In the genomic region with DNA sequence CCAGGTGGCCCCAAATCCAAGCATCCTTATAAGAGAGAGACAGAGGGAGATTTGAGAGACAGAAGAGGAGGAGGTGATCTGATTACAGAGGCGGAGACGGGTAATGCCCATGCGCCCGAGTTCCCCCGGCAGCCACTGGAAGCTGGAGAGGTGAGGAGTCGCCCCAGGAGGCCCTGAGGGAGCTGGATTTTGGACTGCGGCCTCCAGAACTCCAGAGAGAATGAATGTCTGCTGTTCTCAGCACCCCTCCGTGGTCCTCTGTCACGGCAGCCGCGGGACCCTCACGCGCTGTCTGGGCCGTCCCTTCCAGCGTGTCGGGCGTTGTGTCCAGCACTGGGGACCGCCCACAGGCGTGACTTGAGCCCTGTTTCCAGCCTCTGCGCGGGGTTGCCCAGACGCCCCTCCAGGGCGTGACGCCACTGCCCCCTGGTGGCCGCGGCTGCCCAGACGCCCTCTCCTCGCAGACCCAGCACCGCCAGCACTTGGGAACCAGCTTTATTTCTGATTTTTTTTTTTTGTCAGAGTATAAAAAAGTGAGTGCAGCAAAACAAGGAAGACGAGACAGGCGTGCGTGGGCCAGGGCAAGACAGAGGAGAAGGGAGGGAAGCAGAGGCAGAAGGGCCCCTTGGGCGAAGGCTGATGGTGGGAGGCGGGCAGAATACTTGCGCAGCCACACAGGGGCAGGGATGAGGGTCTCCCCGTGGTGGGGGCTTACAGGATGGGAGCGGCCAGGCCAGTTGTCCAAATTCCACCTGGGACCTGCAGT, we compare ENCODE assay signal across 8 cellular contexts. TPM values are rescaled to one million over a fixed set of nuclear protein-coding genes. Genes with fewer than 3 reads are reported as not detected.
A peak's percentile ranks its signal among the peaks of the same experiment; 100 is the strongest.
DNase-seq lines count a peak whose midpoint lies in the region; ATAC-seq and TF ChIP-seq lines count a peak whose summit lies in the region.

No MANE protein-coding gene starts in this region.

- H3K36me3 ChIP-seq in neural progenitor cell: no peaks in the 10 kb centered on the region

- H3F3A ChIP-seq in neural progenitor cell (ENCODE audit: low read depth): peaks cover 28% of the 10 kb centered on the region

- peak overlapping the region; percentile 41 for H3K4me3 ChIP-seq in neural progenitor cell

- ATAC-seq in foreskin keratinocyte (peak; percentile 69), HG03025 (IDR thresholded peaks at IDR 0.05; ENCODE audit: low FRiP score, unreplicated experiment) (no peak)

- peak overlapping the region; percentile 66 for H3K4me3 Mint-ChIP-seq in neural progenitor cell

- H3K4me1 ChIP-seq in foreskin keratinocyte: no peaks in the 10 kb centered on the region
- H3K4me1 ChIP-seq in neural progenitor cell: peaks cover 9% of the 10 kb centered on the region

- no peaks in the 10 kb centered on the region for H4K20me1 ChIP-seq in neural progenitor cell (ENCODE audit: low read depth)

- H3K36me3 Mint-ChIP-seq in neural progenitor cell: peaks cover 3% of the 10 kb centered on the region

- DNase-seq in GM04504 (ENCODE audit: low read depth) (peak; percentile 59), SHP77 treated with DMSO at 0.1 percent for 48 hours (lab: John Stamatoyannopoulos, UW) (peak; percentile 27), foreskin keratinocyte (peak; percentile 38 to 69), neural progenitor cell (ENCODE audit: low spot score) (peak; percentile 94)
- peak; percentile 79 for DNase-seq in activated naive CD4-positive, alpha-beta T cell treated with Interleukin-2 at 50 U/mL for 16 hours

- H3K4me1 Mint-ChIP-seq in neural progenitor cell: peaks cover 17% of the 10 kb centered on the region

- peak overlapping the region; percentile 72 for H3K4me2 ChIP-seq in neural progenitor cell

- no peak overlapping the region for H3K27ac Mint-ChIP-seq in neural progenitor cell

- no peak overlapping the region for H3K9ac ChIP-seq in neural progenitor cell

- peaks cover 2% of the 10 kb centered on the region for H3K27me3 ChIP-seq in foreskin keratinocyte
- peaks cover 20% of the 10 kb centered on the region for H3K27me3 ChIP-seq in neural progenitor cell

- no peak overlapping the region for H3K27ac ChIP-seq in foreskin keratinocyte
- no peak overlapping the region for H3K27ac ChIP-seq in neural progenitor cell
- peak overlapping the region; percentile 44 for H3K27ac ChIP-seq in temporal lobe (ENCODE audit: low read depth, low read length)

- H3K9me3 Mint-ChIP-seq in neural progenitor cell: no peaks in the 10 kb centered on the region

- H3K9me3 ChIP-seq in neural progenitor cell (ENCODE audit: low read depth): no peaks in the 10 kb centered on the region

- TF ChIP-seq CTCF in LNCAP (IDR thresholded peaks at IDR 0.05) (peak; percentile 99), foreskin keratinocyte (conservative IDR thresholded peaks at IDR 0.05) (peak; percentile 98), neural progenitor cell (IDR thresholded peaks at IDR 0.05) (peak; percentile 99)

- peak overlapping the region; percentile 84 for H2AFZ ChIP-seq in neural progenitor cell (replicated peaks)

- H3K27me3 Mint-ChIP-seq in neural progenitor cell (ENCODE audit: insufficient read depth, low read depth): peaks cover 11% of the 10 kb centered on the region

- H3K79me2 ChIP-seq in neural progenitor cell (ENCODE audit: low read depth): peaks cover 3% of the 10 kb centered on the region

RNA-seq across cellular contexts. Expression of a gene that starts 4.1 kb away (rescaled TPM):
- total RNA-seq in foreskin keratinocyte (13.3 and 14.5 TPM in 2 replicates), neural progenitor cell (ENCODE audit: low replicate concordance) (2.9 and 11.4 TPM in 2 replicates), temporal lobe (15.0 TPM)
- polyA plus RNA-seq in foreskin keratinocyte: 6.5 and 6.8 TPM in 2 replicates

RNA-seq across cellular contexts. Expression of a gene that starts 5.6 kb away (rescaled TPM):
- total RNA-seq in foreskin keratinocyte (1.7 and 1.8 TPM in 2 replicates), neural progenitor cell (ENCODE audit: low replicate concordance) (0.19 and 4.9 TPM in 2 replicates), temporal lobe (7.6 TPM)
- polyA plus RNA-seq in foreskin keratinocyte: 2.1 and 2.3 TPM in 2 replicates

RNA-seq across cellular contexts. Expression of a gene that starts 7.1 kb away (rescaled TPM):
- 57.8 and 62.6 TPM in 2 replicates for total RNA-seq in foreskin keratinocyte
- polyA plus RNA-seq in foreskin keratinocyte: 40.3 and 42.6 TPM in 2 replicates
- 51.9 and 77.0 TPM in 2 replicates for total RNA-seq in neural progenitor cell (ENCODE audit: low replicate concordance)
- total RNA-seq in temporal lobe: 67.9 TPM

RNA-seq across cellular contexts. Expression of a gene that starts 17.6 kb away (rescaled TPM):
- total RNA-seq in foreskin keratinocyte (24.9 and 28.2 TPM in 2 replicates), neural progenitor cell (ENCODE audit: low replicate concordance) (10.8 and 22.7 TPM in 2 replicates), temporal lobe (17.5 TPM)
- polyA plus RNA-seq in foreskin keratinocyte: 30.2 and 30.5 TPM in 2 replicates

Comparison
In these comparisons a context has a peak if more than half of its experiments do, and no peak if none do; other contexts are left out.
1. DNase-seq: peak in every context shown above with its lines; median percentile 94 in neural progenitor cell; 79 in activated naive CD4-positive, alpha-beta T cell treated with Interleukin-2 at 50 U/mL for 16 hours; 59 in GM04504; 54 in foreskin keratinocyte; 27 in SHP77 treated with DMSO at 0.1 percent for 48 hours.